Comparison of ENCODE assay signal across 9 cellular contexts in genomic region chr12:6373022-6373787, GRCh38. TPM values are rescaled to one million over a fixed set of nuclear protein-coding genes. Genes with fewer than 3 reads are reported as not detected.
DNase-seq lines count a peak whose midpoint lies in the region; ATAC-seq, FAIRE-seq and TF ChIP-seq lines count a peak whose summit lies in the region.
"Had no signal": no experiment of that assay in that cellular context is flagged by ENCODE, and none has a peak within 500 bp of the region (broad histone marks: within the 10 kb centered on the region; RNA-seq: fewer than 3 reads in every experiment).

No MANE protein-coding gene starts in this region.

- ATAC-seq in left lung (peak; percentile 3), GM21528 (IDR thresholded peaks at IDR 0.05; ENCODE audit: low FRiP score, unreplicated experiment) (no peak), gastroesophageal sphincter (no peak)

- CTCF ChIA-PET in activated naive CD4-positive, alpha-beta T cell treated with anti-CD3 and anti-CD28 coated beads, Interleukin-2, amount 10 ng/mL, durations not matched to agents 7 days and 5 days (lab: Charles Lee), result interaction anchor here (3.6 kb wide), 1 partner anchor 37 kb away, joined by 11 read pairs; no protein-coding TSS in a partner anchor

- TF ChIP-seq CTCF in left lung (IDR thresholded peaks at IDR 0.05) (no peak), vagina (IDR thresholded peaks at IDR 0.05) (no peak), gastroesophageal sphincter (IDR thresholded peaks at IDR 0.05) (no peak)

- no peak for TF ChIP-seq EP300 in gastroesophageal sphincter (IDR thresholded peaks at IDR 0.05)

- peaks cover 38 to 72% of the 10 kb centered on the region in 2 donors for H3K4me1 ChIP-seq in left lung
- H3K4me1 ChIP-seq in vagina, result peaks cover 81% of the 10 kb centered on the region
- H3K4me1 ChIP-seq in gastroesophageal sphincter, result peaks cover 3 to 47% (median 23%) of the 10 kb centered on the region in 3 donors

- intact Hi-C loops in left lung (cut with DNase I) (no loop called here), vagina (cut with DNase I) (no loop called here)

- H3K36me3 ChIP-seq in left lung (no peaks in the 10 kb centered on the region), vagina (no peaks in the 10 kb centered on the region), gastroesophageal sphincter (no peaks in the 10 kb centered on the region)

- FAIRE-seq in H54 (lab: Jason Lieb, UNC), result no peak

- H3K27ac ChIP-seq in left lung (peak overlapping the region; percentile 81 to 87), vagina (peak overlapping the region; percentile 92), gastroesophageal sphincter (peak overlapping the region in 2 of 4 donors; percentile 46 to 66)

- DNase-seq in activated naive CD4-positive, alpha-beta T cell treated with anti-CD3 and anti-CD28 coated beads, Interleukin-2, amount 10 ng/mL, durations not matched to agents 7 days and 5 days, result no peak
- no peak for DNase-seq in activated naive CD4-positive, alpha-beta T cell treated with Interleukin-2 at 50 U/mL for 16 hours
- DNase-seq in SW480 (ENCODE audit: low spot score) (peak; percentile 88), left lung (peak in 1 of 2 donors; percentile 37), vagina (ENCODE audit: extremely low spot score in 2 of 2) (no peak), H54 (ENCODE audit: insufficient read length, low spot score) (no peak)

- H3K27me3 Mint-ChIP-seq in activated naive CD4-positive, alpha-beta T cell treated with anti-CD3 and anti-CD28 coated beads, Interleukin-2, amount 10 ng/mL, durations not matched to agents 7 days and 5 days, result peaks cover 35% of the 10 kb centered on the region

- no peak overlapping the region for H3K4me3 Mint-ChIP-seq in activated naive CD4-positive, alpha-beta T cell treated with anti-CD3 and anti-CD28 coated beads, Interleukin-2, amount 10 ng/mL, durations not matched to agents 7 days and 5 days
- H3K4me3 Mint-ChIP-seq: memory B cell had no signal

- TF ChIP-seq POLR2A in vagina (IDR thresholded peaks at IDR 0.05) (no peak), H54 (IDR thresholded peaks at IDR 0.05; ENCODE audit: low read depth, low read length) (no peak), gastroesophageal sphincter (IDR thresholded peaks at IDR 0.05) (no peak)

- H3K36me3 Mint-ChIP-seq in activated naive CD4-positive, alpha-beta T cell treated with anti-CD3 and anti-CD28 coated beads, Interleukin-2, amount 10 ng/mL, durations not matched to agents 7 days and 5 days, result no peaks in the 10 kb centered on the region
- H3K36me3 Mint-ChIP-seq: memory B cell had no signal

- WGBS in gastroesophageal sphincter (ENCODE audit: low coverage in 1 of 2), 2 donors, result 82 to 89% methylated on average over 10 to 13 of the region's 14 CpGs

- no peaks in the 10 kb centered on the region for H3K27me3 ChIP-seq in left lung
- H3K27me3 ChIP-seq in vagina, result no peaks in the 10 kb centered on the region
- H3K27me3 ChIP-seq in gastroesophageal sphincter, result no peaks in the 10 kb centered on the region

- no peaks in the 10 kb centered on the region for H3K9me3 ChIP-seq in left lung
- H3K9me3 ChIP-seq in vagina, result no peaks in the 10 kb centered on the region
- H3K9me3 ChIP-seq in gastroesophageal sphincter, result no peaks in the 10 kb centered on the region

- H3K4me3 ChIP-seq in left lung, result peak overlapping the region; percentile 28 to 48
- H3K4me3 ChIP-seq in vagina, result peak overlapping the region in 1 of 2 donors; percentile 21
- no peak overlapping the region for H3K4me3 ChIP-seq in gastroesophageal sphincter

- peaks cover 63% of the 10 kb centered on the region for H3K4me1 Mint-ChIP-seq in activated naive CD4-positive, alpha-beta T cell treated with anti-CD3 and anti-CD28 coated beads, Interleukin-2, amount 10 ng/mL, durations not matched to agents 7 days and 5 days

- no peaks in the 10 kb centered on the region for H3K9me3 Mint-ChIP-seq in activated naive CD4-positive, alpha-beta T cell treated with anti-CD3 and anti-CD28 coated beads, Interleukin-2, amount 10 ng/mL, durations not matched to agents 7 days and 5 days
- H3K9me3 Mint-ChIP-seq: memory B cell had no signal

- peak overlapping the region; percentile 81 for H3K27ac Mint-ChIP-seq in activated naive CD4-positive, alpha-beta T cell treated with anti-CD3 and anti-CD28 coated beads, Interleukin-2, amount 10 ng/mL, durations not matched to agents 7 days and 5 days
- H3K27ac Mint-ChIP-seq: memory B cell had no signal

RNA-seq across cellular contexts. Expression of gene SCNN1A, which starts 2.2 kb away (rescaled TPM):
- total RNA-seq in left lung, result 100 to 1,000 TPM; 196 to 212 TPM
- 55.2 TPM for total RNA-seq in vagina
- total RNA-seq in gastroesophageal sphincter, result 10 to 100 TPM in 1 of 4 donors, 1 to 10 TPM in 1, under 1 TPM in 1, not detected in 1; 0.62 to 19.9 (median 5.2) TPM

RNA-seq across cellular contexts. Expression of gene LTBR, which starts 10.8 kb away (rescaled TPM):
- total RNA-seq in left lung (100 to 1,000 TPM; 149 to 153 TPM), vagina (146 TPM), gastroesophageal sphincter (100 to 1,000 TPM in 3 of 4 donors, 10 to 100 TPM in 1; 86.5 to 139 (median 119) TPM)

RNA-seq across cellular contexts. Expression of gene TNFRSF1A, which starts 31.3 kb away (rescaled TPM):
- total RNA-seq in left lung (100 to 1,000 TPM; 155 to 211 TPM), vagina (271 TPM), gastroesophageal sphincter (100 to 1,000 TPM; 150 to 356 (median 227) TPM)

Comparison
In these comparisons a context has a peak if more than half of its experiments do, and no peak if none do; other contexts are left out.
1. H3K4me3 ChIP-seq: peak in left lung (2 of 2); none in gastroesophageal sphincter (0 of 2).